In genomic region chr7:104395162-104395561, GRCh38 we compare ENCODE assay signal across 24 cellular contexts.
"Had no signal": no experiment of that assay in that cellular context is flagged by ENCODE, and none has a peak within 500 bp of the region (broad histone marks: within the 10 kb centered on the region; RNA-seq: fewer than 3 reads in every experiment).

No MANE protein-coding gene starts in this region.

- ATAC-seq: natural killer cell; right cardiac atrium; stimulated activated effector memory CD8-positive, alpha-beta T cell treated with anti-CD3 and anti-CD28 coated beads, Interleukin-12 subunit alpha, Interleukin-12 subunit beta, amount 100 ng/mL, for 72 hours; stimulated activated naive B cell treated with anti-CD40 and anti-IgM and Interleukin-4, amounts not matched to agents 10 μg/mL and 1 μg/mL and 100 μg/mL, for 72 hours had no signal

- H3K27me3 ChIP-seq: neural progenitor cell, neutrophil, pancreas, right lobe of liver, sigmoid colon, stomach, thyroid gland, upper lobe of left lung, vagina had no signal

- H3K36me3 ChIP-seq: neural progenitor cell, neutrophil, pancreas, prostate gland, right lobe of liver, sigmoid colon, stomach, thoracic aorta, thyroid gland, tibial nerve, upper lobe of left lung, vagina had no signal

- DNase-seq: natural killer cell; nucleus accumbens; pancreas; right cardiac atrium; right lobe of liver; sigmoid colon; small intestine; stimulated activated CD4-positive, alpha-beta T cell treated with anti-CD3 and anti-CD28 coated beads, Interleukin-15, amount 100 ng/mL, for 24 hours; stimulated activated CD4-positive, alpha-beta T cell treated with anti-CD3 and anti-CD28 coated beads, Interleukin-2, amount 100 ng/mL, for 24 hours; stimulated activated CD4-positive, alpha-beta T cell treated with anti-CD3 and anti-CD28 coated beads, Interleukin-2, amount 100 ng/mL, for 48 hours; stimulated activated CD4-positive, alpha-beta T cell treated with anti-CD3 and anti-CD28 coated beads, Interleukin-4, amount 100 ng/mL, for 24 hours; stimulated activated naive B cell treated with anti-CD40 and anti-IgM and Interleukin-4, amounts not matched to agents 10 μg/mL and 1 μg/mL and 100 μg/mL, for 72 hours; stimulated activated naive CD4-positive, alpha-beta T cell treated with Interleukin-2 at 50 U/mL for 16 hours; stomach; thyroid gland; trophoblast cell; upper lobe of left lung had no signal

- H3K27ac ChIP-seq: neural progenitor cell, neutrophil, pancreas, prostate gland, right lobe of liver, sigmoid colon, stomach, thoracic aorta, thyroid gland, tibial nerve, upper lobe of left lung, vagina had no signal

- H3K4me1 ChIP-seq: neural progenitor cell, pancreas, prostate gland, right lobe of liver, sigmoid colon, stomach, thyroid gland, tibial nerve, upper lobe of left lung, vagina had no signal

- H3K9ac ChIP-seq: neural progenitor cell had no signal

- H3K4me2 ChIP-seq: neural progenitor cell had no signal

- H3K4me3 ChIP-seq: neural progenitor cell, pancreas, prostate gland, right lobe of liver, sigmoid colon, stomach, thoracic aorta, thyroid gland, tibial nerve, upper lobe of left lung, vagina had no signal
